In the genomic region with DNA sequence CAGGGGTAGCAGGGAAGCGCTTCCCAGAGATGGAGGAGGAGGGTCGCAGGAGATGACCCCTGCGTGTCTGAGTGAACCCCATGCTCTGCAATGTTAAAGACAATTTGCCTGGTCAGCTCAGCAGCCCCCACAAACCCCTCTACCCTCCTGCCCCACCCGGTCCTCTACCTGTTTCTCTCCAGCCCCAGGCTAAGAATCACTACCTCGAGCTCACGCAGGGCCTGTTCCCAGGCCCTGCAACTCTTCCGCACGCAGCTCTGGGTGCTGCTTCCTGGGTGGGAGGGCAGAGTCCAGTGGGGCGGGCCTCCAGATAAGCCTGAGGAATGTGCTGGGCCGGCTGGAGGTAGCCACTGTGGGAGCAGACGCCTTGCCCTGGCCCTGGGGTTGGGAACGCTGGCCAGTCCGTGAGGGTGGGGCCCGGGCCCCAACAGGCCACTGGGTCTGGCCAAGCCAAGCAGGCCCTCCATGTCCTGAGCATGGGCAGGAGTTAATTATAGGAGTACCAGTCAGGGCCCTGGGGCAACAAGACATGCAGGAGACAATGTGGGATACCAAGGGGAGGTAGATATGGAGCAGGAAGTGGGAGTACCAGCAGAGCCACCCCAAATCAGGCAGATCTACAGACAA, we compare ENCODE assay signal across 12 cellular contexts. TPM values are rescaled to one million over a fixed set of nuclear protein-coding genes. Genes with fewer than 3 reads are reported as not detected.
DNase-seq lines count a peak whose midpoint lies in the region; ATAC-seq, FAIRE-seq and TF ChIP-seq lines count a peak whose summit lies in the region.
"Had no signal": no experiment of that assay in that cellular context is flagged by ENCODE, and none has a peak within 500 bp of the region (broad histone marks: within the 10 kb centered on the region; RNA-seq: fewer than 3 reads in every experiment).

No MANE protein-coding gene starts in this region.

- no peak for FAIRE-seq in kidney (lab: Jason Lieb, UNC)

- H3K9ac ChIP-seq in kidney (ENCODE audit: low read length in 2 of 2) (peak overlapping the region in 1 of 2 donors; percentile 55), smooth muscle cell (ENCODE audit: low read depth) (no peak overlapping the region)

- H2AFZ ChIP-seq in GM23338 (peak overlapping the region; percentile 60; the same call in 1 of the 2 replicates), smooth muscle cell (ENCODE audit: low read depth) (no peak overlapping the region)

- H3K27me3 ChIP-seq in GM23338 (ENCODE audit: insufficient read depth) (peaks cover 12% of the 10 kb centered on the region; the same call in 1 of the 2 replicates), smooth muscle cell (ENCODE audit: low read depth) (no peaks in the 10 kb centered on the region)

- H3K4me2 ChIP-seq in GM23338, result peak overlapping the region; percentile 84
- H3K4me2 ChIP-seq in smooth muscle cell, result peak overlapping the region; percentile 83

- H3K27me3 Mint-ChIP-seq in GM23338 (ENCODE audit: insufficient read depth, low read depth, poor library complexity), result peaks cover 31% of the 10 kb centered on the region
- H3K27me3 Mint-ChIP-seq in brain, result peaks cover 6% of the 10 kb centered on the region
- H3K27me3 Mint-ChIP-seq in natural killer cell (ENCODE audit: low read depth in 2 of 2), result peaks cover 0 to 3% of the 10 kb centered on the region in 2 donors

- DNase-seq in GM23338 (ENCODE audit: low spot score), result no peak
- peak; percentile 91 for DNase-seq in kidney
- no peak for DNase-seq in smooth muscle cell (lab: John Stamatoyannopoulos, UW; ENCODE audit: unreplicated experiment)
- DNase-seq in NCI-H345 (lab: John Stamatoyannopoulos, UW), result no peak
- no peak for DNase-seq in GM19238 (ENCODE audit: insufficient read length, low spot score)
- DNase-seq in natural killer cell, result no peak
- DNase-seq: activated gamma-delta T cell treated with Interleukin-2 at 50 U/mL for 16 hours; stimulated activated naive B cell treated with anti-CD40 and anti-IgM and Interleukin-4, amounts not matched to agents 10 μg/mL and 1 μg/mL and 100 μg/mL, for 72 hours had no signal

- H3K9me2 ChIP-seq in GM23338 (ENCODE audit: insufficient read depth), result no peaks in the 10 kb centered on the region

- H3K27ac ChIP-seq in GM23338 (ENCODE audit: low read depth) (no peak overlapping the region), kidney (ENCODE audit: low read depth in 2 of 2, low read length in 2 of 2) (peak overlapping the region; percentile 68 to 71), smooth muscle cell (ENCODE audit: low read depth) (no peak overlapping the region)
- H3K27ac ChIP-seq: SK-N-MC had no signal

- H3K9me3 Mint-ChIP-seq in GM23338 (no peaks in the 10 kb centered on the region), brain (no peaks in the 10 kb centered on the region), natural killer cell (no peaks in the 10 kb centered on the region)
- H3K9me3 Mint-ChIP-seq: memory B cell; stimulated activated naive B cell treated with anti-CD40 and anti-IgM and Interleukin-4, amounts not matched to agents 10 μg/mL and 1 μg/mL and 100 μg/mL, for 72 hours had no signal

- H3K79me2 ChIP-seq in GM23338 (replicated peaks; ENCODE audit: insufficient read depth) (no peaks in the 10 kb centered on the region; the same call in 1 of the 2 replicates), smooth muscle cell (ENCODE audit: low read depth) (peaks cover 78% of the 10 kb centered on the region)

- H3K9me3 ChIP-seq in kidney (ENCODE audit: control insufficient read depth in 1 of 2, low read length in 2 of 2), result no peaks in the 10 kb centered on the region
- no peaks in the 10 kb centered on the region for H3K9me3 ChIP-seq in smooth muscle cell (replicated peaks; ENCODE audit: low read depth)

- H3K36me3 ChIP-seq in GM23338 (ENCODE audit: insufficient read depth) (no peaks in the 10 kb centered on the region), kidney (ENCODE audit: control insufficient read depth in 1 of 2, insufficient read depth in 2 of 2, low read length in 2 of 2) (peaks cover 0 to under 1% of the 10 kb centered on the region in 2 donors), smooth muscle cell (ENCODE audit: low read depth) (no peaks in the 10 kb centered on the region)

- no peaks in the 10 kb centered on the region; the same call in 2 of the 3 replicates for H3K36me3 Mint-ChIP-seq in GM23338 (ENCODE audit: low read depth)
- no peaks in the 10 kb centered on the region for H3K36me3 Mint-ChIP-seq in brain
- H3K36me3 Mint-ChIP-seq in natural killer cell, result no peaks in the 10 kb centered on the region
- H3K36me3 Mint-ChIP-seq: memory B cell; stimulated activated naive B cell treated with anti-CD40 and anti-IgM and Interleukin-4, amounts not matched to agents 10 μg/mL and 1 μg/mL and 100 μg/mL, for 72 hours had no signal

- H4K20me1 ChIP-seq in GM23338 (replicated peaks; ENCODE audit: insufficient read depth), result 0 out of 2 replicates have a peak, but pooled peaks cover 3% of the 10 kb centered on the region
- H4K20me1 ChIP-seq in smooth muscle cell (ENCODE audit: low read depth), result peaks cover 75% of the 10 kb centered on the region

- H3K27ac Mint-ChIP-seq in GM23338, result no peak overlapping the region
- peak overlapping the region in 4 of 5 experiments; percentile 60 to 97 (median 94) for H3K27ac Mint-ChIP-seq in brain
- no peak overlapping the region for H3K27ac Mint-ChIP-seq in natural killer cell
- H3K27ac Mint-ChIP-seq: memory B cell; stimulated activated naive B cell treated with anti-CD40 and anti-IgM and Interleukin-4, amounts not matched to agents 10 μg/mL and 1 μg/mL and 100 μg/mL, for 72 hours had no signal

- H3K4me1 Mint-ChIP-seq in GM23338 (peaks cover 45% of the 10 kb centered on the region), brain (peaks cover 75% of the 10 kb centered on the region), natural killer cell (peaks cover 19 to 39% of the 10 kb centered on the region in 2 donors)

- ATAC-seq in GM23338 (peak; percentile 0; the same call in 1 of the 3 replicates), GM21515 (IDR thresholded peaks at IDR 0.05; ENCODE audit: unreplicated experiment) (no peak), natural killer cell (no peak)
- ATAC-seq: stimulated activated naive B cell treated with anti-CD40 and anti-IgM and Interleukin-4, amounts not matched to agents 10 μg/mL and 1 μg/mL and 100 μg/mL, for 72 hours had no signal

- 15% methylated on average over 14 of the region's 14 CpGs for WGBS in smooth muscle cell (ENCODE audit: low lambda C conversion rate)

- H3K4me1 ChIP-seq in GM23338 (ENCODE audit: insufficient read depth) (peaks cover 38% of the 10 kb centered on the region), kidney (ENCODE audit: control insufficient read depth in 1 of 2, insufficient read depth in 1 of 2, low read depth in 1 of 2, low read length in 2 of 2) (peaks cover 47 to 61% of the 10 kb centered on the region in 2 donors), smooth muscle cell (ENCODE audit: low read depth) (peaks cover 30% of the 10 kb centered on the region)

- H3K4me3 ChIP-seq in GM23338 (peak overlapping the region; percentile 56), kidney (ENCODE audit: low read length in 2 of 2) (peak overlapping the region; percentile 70 to 72), smooth muscle cell (peak overlapping the region; percentile 43)
- H3K4me3 ChIP-seq: SK-N-MC had no signal

- intact Hi-C loops in kidney (cut with DNase I), result no loop called here
- intact Hi-C loops in natural killer cell (cut with micrococcal nuclease), result no loop called here

- H3K4me3 Mint-ChIP-seq in GM23338 (peak overlapping the region; percentile 83), brain (peak overlapping the region; percentile 87 to 97 (median 89)), natural killer cell (no peak overlapping the region)

- H3F3A ChIP-seq in GM23338 (replicated peaks; ENCODE audit: low read depth), result peaks cover 4% of the 10 kb centered on the region; the same call in 1 of the 2 replicates
- H3F3A ChIP-seq in smooth muscle cell (ENCODE audit: low read depth), result peaks cover 14% of the 10 kb centered on the region

- TF ChIP-seq CTCF in GM23338 (conservative IDR thresholded peaks at IDR 0.05; ENCODE audit: low read depth in 2 of 2), result no peak
- TF ChIP-seq CTCF in brain (conservative IDR thresholded peaks at IDR 0.05), result no peak
- TF ChIP-seq CTCF in kidney (IDR thresholded peaks at IDR 0.05; ENCODE audit: borderline replicate concordance, extremely low read depth, insufficient read depth), result no peak
- TF ChIP-seq CTCF in smooth muscle cell (IDR thresholded peaks at IDR 0.05; ENCODE audit: borderline replicate concordance, insufficient read depth, poor library complexity, severe bottlenecking), result no peak
- TF ChIP-seq CTCF in natural killer cell (IDR thresholded peaks at IDR 0.05), result no peak

RNA-seq across cellular contexts. Expression of a gene that starts 6.1 kb away (rescaled TPM):
- total RNA-seq in GM23338 (2014; rRNA removed; shearing (Covaris generic)), result 26.6 and 29.1 TPM in 2 replicates
- polyA plus RNA-seq in GM23338 (2016; fragmentation: Nextera tagmentation; extraction: Ambion mirVana) (11.4 and 12.9 TPM in 2 replicates), brain (ENCODE audit: insufficient read depth, low read depth, low replicate concordance) (25.2 TPM), kidney (ENCODE audit: insufficient read depth, low read depth, low replicate concordance) (57.2 TPM), smooth muscle cell (73.6 and 95.6 TPM in 2 replicates)
- total RNA-seq in kidney (63.7 TPM), smooth muscle cell (36.5 and 43.5 TPM in 2 replicates), natural killer cell (1 to 10 TPM in 2 of 3 donors, under 1 TPM in 1; 0.75 to 2.5 (median 1.5) TPM)

RNA-seq across cellular contexts. Expression of a gene that starts 17.8 kb away (rescaled TPM):
- 107 and 123 TPM in 2 replicates for total RNA-seq in GM23338 (2014; rRNA removed; shearing (Covaris generic))
- polyA plus RNA-seq in GM23338 (2016; fragmentation: Nextera tagmentation; extraction: Ambion mirVana), result 36.4 and 37.6 TPM in 2 replicates
- 108 TPM for polyA plus RNA-seq in brain (ENCODE audit: insufficient read depth, low read depth, low replicate concordance)
- total RNA-seq in kidney, result 58.9 TPM
- 68.9 TPM for polyA plus RNA-seq in kidney (ENCODE audit: insufficient read depth, low read depth, low replicate concordance)
- total RNA-seq in smooth muscle cell, result 60.9 and 90.0 TPM in 2 replicates
- polyA plus RNA-seq in smooth muscle cell, result 58.0 and 67.3 TPM in 2 replicates
- total RNA-seq in natural killer cell, result 10 to 100 TPM; 55.4 to 71.2 (median 66.7) TPM

RNA-seq across cellular contexts. Expression of a gene that starts 33.0 kb away (rescaled TPM):
- 24.7 and 36.3 TPM in 2 replicates for total RNA-seq in GM23338 (2014; rRNA removed; shearing (Covaris generic))
- 26.6 and 28.6 TPM in 2 replicates for polyA plus RNA-seq in GM23338 (2016; fragmentation: Nextera tagmentation; extraction: Ambion mirVana)
- 69.5 TPM for polyA plus RNA-seq in brain (ENCODE audit: insufficient read depth, low read depth, low replicate concordance)
- total RNA-seq in kidney, result 78.0 TPM
- 200 TPM for polyA plus RNA-seq in kidney (ENCODE audit: insufficient read depth, low read depth, low replicate concordance)
- 34.7 and 38.1 TPM in 2 replicates for total RNA-seq in smooth muscle cell
- polyA plus RNA-seq in smooth muscle cell, result 59.7 and 62.1 TPM in 2 replicates
- 10 to 100 TPM; 16.9 to 30.2 (median 18.3) TPM for total RNA-seq in natural killer cell

RNA-seq across cellular contexts. Expression of a gene that starts 33.1 kb away (rescaled TPM):
- 70.3 and 75.4 TPM in 2 replicates for total RNA-seq in GM23338 (2014; rRNA removed; shearing (Covaris generic))
- polyA plus RNA-seq in GM23338 (2016; fragmentation: Nextera tagmentation; extraction: Ambion mirVana) (36.5 and 40.0 TPM in 2 replicates), brain (ENCODE audit: insufficient read depth, low read depth, low replicate concordance) (66.3 TPM), kidney (ENCODE audit: insufficient read depth, low read depth, low replicate concordance) (56.3 TPM), smooth muscle cell (58.1 and 67.4 TPM in 2 replicates)
- total RNA-seq in kidney (53.6 TPM), smooth muscle cell (36.6 and 39.5 TPM in 2 replicates), natural killer cell (10 to 100 TPM; 41.1 to 48.8 (median 42.9) TPM)

RNA-seq across cellular contexts. Expression of a gene that starts 56.1 kb away (rescaled TPM):
- total RNA-seq in GM23338 (2014; rRNA removed; shearing (Covaris generic)), result 4.7 and 5.2 TPM in 2 replicates
- polyA plus RNA-seq in GM23338 (2016; fragmentation: Nextera tagmentation; extraction: Ambion mirVana), result 2.0 and 3.2 TPM in 2 replicates
- 2.5 TPM for polyA plus RNA-seq in brain (ENCODE audit: insufficient read depth, low read depth, low replicate concordance)
- 11.9 TPM for total RNA-seq in kidney
- 5.7 TPM for polyA plus RNA-seq in kidney (ENCODE audit: insufficient read depth, low read depth, low replicate concordance)
- total RNA-seq in smooth muscle cell, result 10.8 and 13.4 TPM in 2 replicates
- 21.9 and 25.3 TPM in 2 replicates for polyA plus RNA-seq in smooth muscle cell
- 10 to 100 TPM; 15.5 to 24.4 (median 17.1) TPM for total RNA-seq in natural killer cell

Comparison
In these comparisons a context has a peak if more than half of its experiments do, and no peak if none do; other contexts are left out.
1. H3K27ac ChIP-seq: peak in kidney (2 of 2); none in GM23338 (single experiment) and smooth muscle cell (single experiment).
2. H3K27ac Mint-ChIP-seq: peak in brain (4 of 5); none in GM23338 (single experiment) and natural killer cell (0 of 2).
3. Peak in every context shown above with its lines, with median percentiles within 50 percentile points of each other: H3K4me3 ChIP-seq.